11 cellular contexts compared by ENCODE assay signal in genomic region chr9:77019010-77019809, GRCh38. TPM values are rescaled to one million over a fixed set of nuclear protein-coding genes. Genes with fewer than 3 reads are reported as not detected.
DNase-seq lines count a peak whose midpoint lies in the region; ATAC-seq, FAIRE-seq and TF ChIP-seq lines count a peak whose summit lies in the region.
"Had no signal": no experiment of that assay in that cellular context is flagged by ENCODE, and none has a peak within 500 bp of the region (broad histone marks: within the 10 kb centered on the region; RNA-seq: fewer than 3 reads in every experiment).

Gene FOXB2, plus strand, starts transcription at chr9:77019655. Its CDS starts 0 bp downstream, at chr9:77019655.

- no peak within 1 kb of the TSS for H2AFZ ChIP-seq in HepG2 (ENCODE audit: low read length)

- ATAC-seq in right lobe of liver: peak; percentile 22 to 57 (median 34)
- no peak for ATAC-seq in HepG2
- ATAC-seq in activated naive CD8-positive, alpha-beta T cell treated with anti-CD3 and anti-CD28 coated beads, Interleukin-2, amount 10 ng/mL, durations not matched to agents 7 days and 5 days (ENCODE audit: low read depth): no peak
- no peak for ATAC-seq in HG03469 (IDR thresholded peaks at IDR 0.05; ENCODE audit: unreplicated experiment)

- CTCF ChIA-PET in HepG2 (lab: Yijun Ruan, JAX; ENCODE audit: low intra/inter-chr PET ratio, low total read pairs): no interaction called here

- H3K27ac ChIP-seq in right lobe of liver (no peak within 1 kb of the TSS), HepG2 (ENCODE audit: extremely low read length, insufficient read depth, low read length) (no peak within 1 kb of the TSS), mesodermal cell (ENCODE audit: low read depth, low read length, severe bottlenecking) (no peak within 1 kb of the TSS)
- H3K27ac ChIP-seq: neutrophil had no signal

- no peak for DNase-seq in right lobe of liver
- no peak for DNase-seq in HepG2 (ENCODE audit: low spot score)
- peak; percentile 34 for DNase-seq in activated naive CD8-positive, alpha-beta T cell treated with anti-CD3 and anti-CD28 coated beads, Interleukin-2, amount 10 ng/mL, durations not matched to agents 7 days and 5 days
- no peak for DNase-seq in G401 (ENCODE audit: low spot score)
- DNase-seq in stimulated activated CD4-positive, alpha-beta T cell treated with anti-CD3 and anti-CD28 coated beads, Interleukin-12 subunit alpha, Interleukin-12 subunit beta, amount 100 ng/mL, for 4 hours: no peak
- DNase-seq in NCI-H2196 treated with DMSO at 0.1 percent for 48 hours (lab: John Stamatoyannopoulos, UW; ENCODE audit: unreplicated experiment): no peak
- DNase-seq: activated effector memory CD4-positive, alpha-beta T cell treated with Interleukin-2 at 50 U/mL for 16 hours; SHP77 treated with DMSO at 0.1 percent for 48 hours had no signal

- intact Hi-C loops in right lobe of liver (cut with DNase I): no loop called here
- intact Hi-C loops in HepG2 (cut with micrococcal nuclease; ENCODE audit: unreplicated experiment): no loop called here

- H3K9me3 ChIP-seq in right lobe of liver (no peaks in the 10 kb centered on the region), HepG2 (ENCODE audit: low read length) (no peaks in the 10 kb centered on the region), mesodermal cell (ENCODE audit: control insufficient read depth, low read length) (no peaks in the 10 kb centered on the region)
- H3K9me3 ChIP-seq: neutrophil had no signal

- H3K9ac ChIP-seq in HepG2 (ENCODE audit: insufficient read depth, low read depth, low read length): no peak within 1 kb of the TSS

- H3K9me3 Mint-ChIP-seq in activated naive CD8-positive, alpha-beta T cell treated with anti-CD3 and anti-CD28 coated beads, Interleukin-2, amount 10 ng/mL, durations not matched to agents 7 days and 5 days: no peaks in the 10 kb centered on the region

- peak within 1 kb of the TSS; percentile 78 for H3K27ac Mint-ChIP-seq in activated naive CD8-positive, alpha-beta T cell treated with anti-CD3 and anti-CD28 coated beads, Interleukin-2, amount 10 ng/mL, durations not matched to agents 7 days and 5 days

- BruUV-seq in HepG2 (replicated peaks; lab: Mats Ljungman, UMichigan): no TSS peak

- H4K20me1 ChIP-seq in HepG2 (ENCODE audit: insufficient read depth, low read length): no peaks in the 10 kb centered on the region

- H3K4me2 ChIP-seq in HepG2 (ENCODE audit: low read depth, low read length): no peak within 1 kb of the TSS

- H3K36me3 Mint-ChIP-seq in activated naive CD8-positive, alpha-beta T cell treated with anti-CD3 and anti-CD28 coated beads, Interleukin-2, amount 10 ng/mL, durations not matched to agents 7 days and 5 days: peaks cover 7% of the 10 kb centered on the region

- peaks cover 15 to 52% of the 10 kb centered on the region in 2 donors for H3K27me3 ChIP-seq in right lobe of liver
- H3K27me3 ChIP-seq in HepG2 (ENCODE audit: control insufficient read depth in 1 of 2, insufficient read depth in 2 of 2, low read length in 2 of 2): peaks cover 8 to 88% of the 10 kb centered on the region in 2 experiments

- peaks cover 82% of the 10 kb centered on the region for H3K27me3 Mint-ChIP-seq in activated naive CD8-positive, alpha-beta T cell treated with anti-CD3 and anti-CD28 coated beads, Interleukin-2, amount 10 ng/mL, durations not matched to agents 7 days and 5 days

- FAIRE-seq in HepG2 (lab: Jason Lieb, UNC): no peak

- H3K4me3 ChIP-seq in right lobe of liver (no peak within 1 kb of the TSS), HepG2 (replicated peaks in 1 of 3; ENCODE audit: insufficient read depth in 1 of 3, low read depth in 2 of 3, low read length in 3 of 3) (no peak within 1 kb of the TSS), mesodermal cell (ENCODE audit: extremely low read depth, insufficient read depth, low read length, poor library complexity, severe bottlenecking) (peak within 1 kb of the TSS; percentile 18)

- H3K36me3 ChIP-seq in right lobe of liver: no peaks in the 10 kb centered on the region
- H3K36me3 ChIP-seq in HepG2 (replicated peaks in 1 of 2; ENCODE audit: control insufficient read depth in 1 of 2, insufficient read depth in 2 of 2, low read length in 2 of 2): no peaks in the 10 kb centered on the region
- H3K36me3 ChIP-seq in mesodermal cell (ENCODE audit: control insufficient read depth, insufficient read depth, low read length): no peaks in the 10 kb centered on the region
- H3K36me3 ChIP-seq: neutrophil had no signal

- peak within 1 kb of the TSS; percentile 30 for H3K4me3 Mint-ChIP-seq in activated naive CD8-positive, alpha-beta T cell treated with anti-CD3 and anti-CD28 coated beads, Interleukin-2, amount 10 ng/mL, durations not matched to agents 7 days and 5 days

- WGBS in right lobe of liver (ENCODE audit: insufficient coverage, low coverage, low lambda C conversion rate, missing lambda C conversion rate): 9% methylated on average over 29 of the region's 49 CpGs
- WGBS in HepG2 (ENCODE audit: low lambda C conversion rate): 54% methylated on average over 43 of the region's 49 CpGs
- WGBS in mesodermal cell (ENCODE audit: insufficient coverage in 2 of 2), 2 experiments: 1 to 2% methylated on average over 48 of the region's 49 CpGs

- in situ Hi-C loops in HepG2 (cut with HindIII; ENCODE audit: extremely low pct_ligation_motif_present, low pct_unique_long_range_greater_than_20kb): no loop called here
- in situ Hi-C loops in G401 (cut with HindIII; ENCODE audit: low sequenced_read_pairs): no loop called here

- no peak for TF ChIP-seq RAD21 in HepG2 (CRISPR knock-in tag; IDR thresholded peaks at IDR 0.05)

- TF ChIP-seq POLR2A in right lobe of liver (IDR thresholded peaks at IDR 0.05) (no peak), HepG2 (IDR thresholded peaks at IDR 0.05; ENCODE audit: insufficient read depth in 1 of 2, low read depth in 2 of 2, low read length in 2 of 2) (no peak)

- TF ChIP-seq EP300 in HepG2 (IDR thresholded peaks at IDR 0.05; ENCODE audit: low read depth in 2 of 2, low read length in 2 of 2) (no peak), HepG2 (CRISPR knock-in tag; IDR thresholded peaks at IDR 0.05; ENCODE audit: borderline replicate concordance) (no peak)

- POLR2A ChIA-PET in HepG2 (lab: Yijun Ruan, JAX): no interaction called here
- POLR2A ChIA-PET in activated naive CD8-positive, alpha-beta T cell treated with anti-CD3 and anti-CD28 coated beads, Interleukin-2, amount 10 ng/mL, durations not matched to agents 7 days and 5 days (lab: Charles Lee): no interaction called here

- peaks cover 0 to 37% (median 0%) of the 10 kb centered on the region in 4 donors for H3K4me1 ChIP-seq in right lobe of liver
- no peaks in the 10 kb centered on the region for H3K4me1 ChIP-seq in HepG2 (ENCODE audit: insufficient read depth, low read length)
- H3K4me1 ChIP-seq in mesodermal cell (ENCODE audit: control insufficient read depth, insufficient read depth, low read length, poor library complexity, severe bottlenecking): peaks cover 17% of the 10 kb centered on the region

- TF ChIP-seq CTCF in right lobe of liver (IDR thresholded peaks at IDR 0.05) (no peak), HepG2 (CRISPR knock-in tag; IDR thresholded peaks at IDR 0.05) (no peak)

- no peaks in the 10 kb centered on the region for H3K79me2 ChIP-seq in HepG2 (ENCODE audit: insufficient read depth, low read length)

- peaks cover 15% of the 10 kb centered on the region for H3K4me1 Mint-ChIP-seq in activated naive CD8-positive, alpha-beta T cell treated with anti-CD3 and anti-CD28 coated beads, Interleukin-2, amount 10 ng/mL, durations not matched to agents 7 days and 5 days

TF ChIP-seq in HepG2, 621 proteins besides CTCF, POLR2A, EP300 and RAD21 (continues in another document):
- TF ChIP-seq, protein P1, sequence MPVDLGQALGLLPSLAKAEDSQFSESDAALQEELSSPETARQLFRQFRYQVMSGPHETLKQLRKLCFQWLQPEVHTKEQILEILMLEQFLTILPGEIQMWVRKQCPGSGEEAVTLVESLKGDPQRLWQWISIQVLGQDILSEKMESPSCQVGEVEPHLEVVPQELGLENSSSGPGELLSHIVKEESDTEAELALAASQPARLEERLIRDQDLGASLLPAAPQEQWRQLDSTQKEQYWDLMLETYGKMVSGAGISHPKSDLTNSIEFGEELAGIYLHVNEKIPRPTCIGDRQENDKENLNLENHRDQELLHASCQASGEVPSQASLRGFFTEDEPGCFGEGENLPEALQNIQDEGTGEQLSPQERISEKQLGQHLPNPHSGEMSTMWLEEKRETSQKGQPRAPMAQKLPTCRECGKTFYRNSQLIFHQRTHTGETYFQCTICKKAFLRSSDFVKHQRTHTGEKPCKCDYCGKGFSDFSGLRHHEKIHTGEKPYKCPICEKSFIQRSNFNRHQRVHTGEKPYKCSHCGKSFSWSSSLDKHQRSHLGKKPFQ (CRISPR knock-in tag; IDR thresholded peaks at IDR 0.05; ENCODE audit: insufficient replicate concordance): no peak

RNA-seq across cellular contexts. Expression of gene FOXB2, which starts in this region (rescaled TPM):
- total RNA-seq in right lobe of liver (not detected), HepG2 (2016; rRNA removed; fragmentation: Illumina TruSeq; extraction: Trizol) (not detected in 2 replicates)
- not detected in 2 replicates for total RNA-seq in HepG2 (2016; cell fraction: cytosol; rRNA removed; fragmentation: Illumina TruSeq; extraction: Trizol; ENCODE audit: low read depth)
- total RNA-seq in HepG2 (2016; cell fraction: insoluble cytoplasmic fraction; rRNA removed; fragmentation: Illumina TruSeq; extraction: Trizol): not detected in 2 replicates
- total RNA-seq in HepG2 (2016; cell fraction: membrane; rRNA removed; fragmentation: Illumina TruSeq; extraction: Trizol): not detected in 2 replicates
- not detected in 2 replicates for total RNA-seq in HepG2 (2016; cell fraction: nucleus; rRNA removed; fragmentation: Illumina TruSeq; extraction: Trizol)
- not detected in 2 replicates for polyA plus RNA-seq in HepG2 (2011; rRNA removed)
- not detected in 2 replicates for polyA plus RNA-seq in HepG2 (2011; cell fraction: cytosol; rRNA removed)
- polyA plus RNA-seq in HepG2 (2011; cell fraction: nucleus; rRNA removed): not detected in 2 replicates
- not detected in 2 replicates for polyA plus RNA-seq in HepG2 (2012)
- not detected in 2 replicates for polyA plus RNA-seq in HepG2 (2016; cell fraction: cytosol; fragmentation: Illumina TruSeq; extraction: Trizol; ENCODE audit: low read depth)
- polyA plus RNA-seq in HepG2 (2016; cell fraction: insoluble cytoplasmic fraction; fragmentation: Illumina TruSeq; extraction: Trizol; ENCODE audit: low read depth): not detected in 2 replicates
- polyA plus RNA-seq in HepG2 (2016; cell fraction: membrane; fragmentation: Illumina TruSeq; extraction: Trizol; ENCODE audit: low read depth): not detected in 2 replicates
- not detected in 2 replicates for polyA plus RNA-seq in HepG2 (2016; cell fraction: nucleus; fragmentation: Illumina TruSeq; extraction: Trizol; ENCODE audit: insufficient read depth, low read depth)
- polyA minus RNA-seq in HepG2 (2011; rRNA and poly(A)+ RNA removed; ENCODE audit: low replicate concordance): not detected in 2 replicates
- polyA minus RNA-seq in HepG2 (2011; cell fraction: cytosol; rRNA and poly(A)+ RNA removed): not detected in 2 replicates
- not detected in 2 replicates for polyA minus RNA-seq in HepG2 (2011; cell fraction: nucleus; rRNA and poly(A)+ RNA removed)
- not detected for total RNA-seq in activated naive CD8-positive, alpha-beta T cell treated with anti-CD3 and anti-CD28 coated beads, Interleukin-2, amount 10 ng/mL, durations not matched to agents 7 days and 5 days
- polyA plus RNA-seq in mesodermal cell (2013, experiment 1 of 2): not detected
- polyA plus RNA-seq in mesodermal cell (2013, experiment 2 of 2): not detected
- not detected in 2 replicates for total RNA-seq in G401 (2014; rRNA removed; shearing (Covaris generic))

Comparison
In these comparisons a context has a peak if more than half of its experiments do, and no peak if none do; other contexts are left out.
1. Peak in ATAC-seq in right lobe of liver; RNA of the gene not detected or under 1 TPM.
2. Peak in DNase-seq in activated naive CD8-positive, alpha-beta T cell treated with anti-CD3 and anti-CD28 coated beads, Interleukin-2, amount 10 ng/mL, durations not matched to agents 7 days and 5 days; RNA of the gene not detected or under 1 TPM.